ENCODE assay signal across 1 cellular context in genomic region chr2:25816249-25816648, GRCh38.
TF ChIP-seq lines count a peak whose summit lies in the region.

No MANE protein-coding gene starts in this region.

TF ChIP-seq in IMR-90, 13 proteins besides CTCF, POLR2A, EP300 and RAD21 (continued from another document):
- TF ChIP-seq USF2 (IDR thresholded peaks at IDR 0.05; ENCODE audit: low read depth, low read length) (no peak), MAZ (IDR thresholded peaks at IDR 0.05; ENCODE audit: borderline replicate concordance, low read depth, low read length) (no peak), MAFK (IDR thresholded peaks at IDR 0.05; ENCODE audit: low read depth, low read length) (no peak), RCOR1 (IDR thresholded peaks at IDR 0.05; ENCODE audit: insufficient replicate concordance, low read length) (no peak), SMC3 (IDR thresholded peaks at IDR 0.05; ENCODE audit: low read depth, low read length) (no peak), ELK1 (IDR thresholded peaks at IDR 0.05; ENCODE audit: borderline replicate concordance, low read depth, low read length) (no peak)
